9 cellular contexts compared by ENCODE assay signal in genomic region chr12:124240493-124240892, GRCh38. TPM values are rescaled to one million over a fixed set of nuclear protein-coding genes. Genes with fewer than 3 reads are reported as not detected.
DNase-seq lines count a peak whose midpoint lies in the region; ATAC-seq and TF ChIP-seq lines count a peak whose summit lies in the region.
"Had no signal": no experiment of that assay in that cellular context is flagged by ENCODE, and none has a peak within 500 bp of the region (broad histone marks: within the 10 kb centered on the region; RNA-seq: fewer than 3 reads in every experiment).

No MANE protein-coding gene starts in this region.

- intact Hi-C loops in HCT116 (cut with micrococcal nuclease) (no loop called here), vagina (cut with DNase I) (no loop called here)

- H3K4me1 ChIP-seq in HCT116 (ENCODE audit: control insufficient read depth in 1 of 2, insufficient read depth in 2 of 2, low read length in 2 of 2) (peaks cover 0 to 5% of the 10 kb centered on the region in 2 experiments; a peak in 1 of 4 replicates), vagina (no peaks in the 10 kb centered on the region)

- DNase-seq in EH (ENCODE audit: low read depth) (peak; percentile 29), HCT116 (ENCODE audit: low read depth, low spot score) (peak; percentile 39), SK-N-DZ (ENCODE audit: low spot score) (peak; percentile 77), iPS-NIHi11 (ENCODE audit: low spot score) (peak; percentile 75), vagina (ENCODE audit: extremely low spot score in 2 of 2) (no peak)
- no peak for DNase-seq in stimulated activated CD4-positive, alpha-beta T cell treated with anti-CD3 and anti-CD28 coated beads, Interleukin-1b, Interleukin-23, amount 100 ng/mL, for 48 hours
- DNase-seq: activated CD8-positive, alpha-beta memory T cell treated with anti-CD3 and anti-CD28 coated beads, Interleukin-2, amount 50 U/mL, for 4 hours had no signal

- H2AFZ ChIP-seq in HCT116 (ENCODE audit: low read depth, low read length, poor library complexity, severe bottlenecking), result no peak overlapping the region

- H3K27me3 ChIP-seq in HCT116 (ENCODE audit: insufficient read depth, low read length), result no peaks in the 10 kb centered on the region; the same call in 1 of the 2 replicates
- no peaks in the 10 kb centered on the region for H3K27me3 ChIP-seq in vagina

- TF ChIP-seq CTCF in HCT116 (IDR thresholded peaks at IDR 0.05 in 2 of 3, conservative IDR thresholded peaks at IDR 0.05 in 1 of 3; ENCODE audit: borderline replicate concordance in 1 of 3, insufficient read depth in 1 of 3, low read depth in 2 of 3, low read length in 2 of 3) (no peak), vagina (IDR thresholded peaks at IDR 0.05) (no peak)

- H3K27ac ChIP-seq in HCT116 (ENCODE audit: low read depth, low read length) (no peak overlapping the region), vagina (no peak overlapping the region)

- H3K79me2 ChIP-seq in HCT116 (ENCODE audit: insufficient read depth, low read length), result no peaks in the 10 kb centered on the region

- TF ChIP-seq RAD21 in HCT116 (IDR thresholded peaks at IDR 0.05; ENCODE audit: low read depth), result no peak

- no peak overlapping the region for H3K4me2 ChIP-seq in HCT116 (ENCODE audit: low read length)

- H3K9ac ChIP-seq in HCT116 (ENCODE audit: low read length), result no peak overlapping the region

- H3K4me3 ChIP-seq in HCT116 (replicated peaks in 1 of 2; ENCODE audit: low read depth in 1 of 2, low read length in 2 of 2), result no peak overlapping the region
- no peak overlapping the region for H3K4me3 ChIP-seq in vagina

- no peaks in the 10 kb centered on the region for H3K9me3 ChIP-seq in HCT116 (ENCODE audit: control insufficient read depth in 1 of 2, insufficient read depth in 1 of 2, low read depth in 1 of 2, low read length in 2 of 2)
- H3K9me3 ChIP-seq in vagina, result no peaks in the 10 kb centered on the region

- BruUV-seq in HCT116 (replicated peaks; lab: Mats Ljungman, UMichigan), result no TSS peak

- RAD21 ChIA-PET in HCT116 (lab: Charles Lee; ENCODE audit: low non-redundant PET in 1 of 2, low total read pairs in 2 of 2, uncharacterized antibody in 2 of 2, unreplicated experiment in 2 of 2), result no interaction called here

- TF ChIP-seq POLR2A in HCT116 (IDR thresholded peaks at IDR 0.05; ENCODE audit: borderline replicate concordance, extremely low read depth, insufficient read depth, insufficient read length), result no peak
- TF ChIP-seq POLR2A in vagina (IDR thresholded peaks at IDR 0.05), result no peak

- no peaks in the 10 kb centered on the region for H3K9me2 ChIP-seq in HCT116 (ENCODE audit: insufficient read depth)

- no peaks in the 10 kb centered on the region for H4K20me1 ChIP-seq in HCT116 (ENCODE audit: insufficient read depth)

- CTCF ChIA-PET in HCT116 (lab: Charles Lee), result no interaction called here

- H3K36me3 ChIP-seq in HCT116 (ENCODE audit: control insufficient read depth in 1 of 2, insufficient read depth in 2 of 2, low read length in 2 of 2) (no peaks in the 10 kb centered on the region), vagina (no peaks in the 10 kb centered on the region)

- POLR2A ChIA-PET in HCT116 (lab: Charles Lee), result no interaction called here

- ATAC-seq in HCT116 (peak; percentile 100), HG03095 (IDR thresholded peaks at IDR 0.05; ENCODE audit: unreplicated experiment) (no peak), GM19397 (IDR thresholded peaks at IDR 0.05; ENCODE audit: unreplicated experiment) (no peak)

TF ChIP-seq in HCT116, 20 proteins besides CTCF, POLR2A, EP300 and RAD21:
- TF ChIP-seq EZH2phosphoT487 (IDR thresholded peaks at IDR 0.05; ENCODE audit: borderline replicate concordance) (no peak), ZFX (IDR thresholded peaks at IDR 0.05) (peak; percentile 28; the same call in 1 of the 2 replicates), ATF3 (IDR thresholded peaks at IDR 0.05) (no peak), JUND (IDR thresholded peaks at IDR 0.05) (no peak), EZH2 (IDR thresholded peaks at IDR 0.05) (no peak), CEBPB (IDR thresholded peaks at IDR 0.05; ENCODE audit: low read depth) (no peak), ELF1 (IDR thresholded peaks at IDR 0.05; ENCODE audit: borderline replicate concordance, low read depth) (peak; percentile 66), POLR2AphosphoS5 (IDR thresholded peaks at IDR 0.05; ENCODE audit: low read depth, low read length) (no peak), YY1 (IDR thresholded peaks at IDR 0.05; ENCODE audit: extremely low read depth, insufficient replicate concordance, low read depth, low read length) (peak; percentile 70), SP1 (IDR thresholded peaks at IDR 0.05; ENCODE audit: low read depth) (peak; percentile 46; the same call in 1 of the 2 replicates)

RNA-seq across cellular contexts. Expression of gene RFLNA, which starts 54.4 kb away (rescaled TPM):
- total RNA-seq in HCT116 (2021; ENCODE audit: unreplicated experiment) (not detected), vagina (1.7 TPM)
- polyA plus RNA-seq in HCT116 (2012), result 0.17 and 0.37 TPM in 2 replicates
- 2.3 and 2.8 TPM in 2 replicates for polyA plus RNA-seq in SK-N-DZ (2014; cell fraction: cytosol; rRNA removed)
- polyA plus RNA-seq in SK-N-DZ (2014; cell fraction: nucleus; rRNA removed), result 3.5 and 4.8 TPM in 2 replicates

Comparison
In these comparisons a context has a peak if more than half of its experiments do, and no peak if none do; other contexts are left out.
1. DNase-seq: peak in EH (single experiment), HCT116 (single experiment), SK-N-DZ (single experiment) and iPS-NIHi11 (single experiment); none in vagina (0 of 2) and stimulated activated CD4-positive, alpha-beta T cell treated with anti-CD3 and anti-CD28 coated beads, Interleukin-1b, Interleukin-23, amount 100 ng/mL, for 48 hours (single experiment).